Comparison of ENCODE assay signal across 13 cellular contexts in genomic region chr1:232988572-232989040, GRCh38.
DNase-seq lines count a peak whose midpoint lies in the region; ATAC-seq and TF ChIP-seq lines count a peak whose summit lies in the region.
"Had no signal": no experiment of that assay in that cellular context is flagged by ENCODE, and none has a peak within 500 bp of the region (broad histone marks: within the 10 kb centered on the region; RNA-seq: fewer than 3 reads in every experiment).

No MANE protein-coding gene starts in this region.

- no peak for ATAC-seq in GM21528 (IDR thresholded peaks at IDR 0.05; ENCODE audit: low FRiP score, unreplicated experiment)
- ATAC-seq in GM18907 (IDR thresholded peaks at IDR 0.05; ENCODE audit: unreplicated experiment), result no peak
- ATAC-seq: activated CD8-positive, alpha-beta T cell treated with anti-CD3 and anti-CD28 coated beads for 36 hours had no signal

- H3K4me3 ChIP-seq in LNCaP clone FGC (ENCODE audit: low read depth, low read length), result no peak overlapping the region
- H3K4me3 ChIP-seq: BLaER1 treated with 17β-estradiol and CSF1 and Interleukin-3, amounts not matched to agents 10 nM and 100 nM had no signal

- DNase-seq in DMS 273 (lab: John Stamatoyannopoulos, UW; ENCODE audit: unreplicated experiment) (peak; percentile 71), LNCaP clone FGC (ENCODE audit: low read depth) (peak; percentile 15), amniotic epithelial cell (ENCODE audit: low read depth) (peak; percentile 88), left kidney (ENCODE audit: low read depth, low spot score) (peak; percentile 72), NCI-H2081 (lab: John Stamatoyannopoulos, UW) (no peak), C1 segment of cervical spinal cord (lab: John Stamatoyannopoulos, UW) (no peak)
- DNase-seq: activated CD8-positive, alpha-beta T cell treated with anti-CD3 and anti-CD28 coated beads for 36 hours; activated naive CD4-positive, alpha-beta T cell treated with anti-CD3 and anti-CD28 coated beads, Interleukin-2, amount 50 U/mL, for 16 hours; midbrain; NCI-H1105 had no signal

- TF ChIP-seq CTCF in LNCaP clone FGC (IDR thresholded peaks at IDR 0.05; ENCODE audit: control insufficient read depth, extremely low read depth, insufficient read depth), result no peak

Comparison
In these comparisons a context has a peak if more than half of its experiments do, and no peak if none do; other contexts are left out.
1. DNase-seq: peak in DMS 273 (single experiment), LNCaP clone FGC (single experiment), amniotic epithelial cell (single experiment) and left kidney (single experiment); none in NCI-H2081 (0 of 2) and C1 segment of cervical spinal cord (0 of 14).